In the genomic region with DNA sequence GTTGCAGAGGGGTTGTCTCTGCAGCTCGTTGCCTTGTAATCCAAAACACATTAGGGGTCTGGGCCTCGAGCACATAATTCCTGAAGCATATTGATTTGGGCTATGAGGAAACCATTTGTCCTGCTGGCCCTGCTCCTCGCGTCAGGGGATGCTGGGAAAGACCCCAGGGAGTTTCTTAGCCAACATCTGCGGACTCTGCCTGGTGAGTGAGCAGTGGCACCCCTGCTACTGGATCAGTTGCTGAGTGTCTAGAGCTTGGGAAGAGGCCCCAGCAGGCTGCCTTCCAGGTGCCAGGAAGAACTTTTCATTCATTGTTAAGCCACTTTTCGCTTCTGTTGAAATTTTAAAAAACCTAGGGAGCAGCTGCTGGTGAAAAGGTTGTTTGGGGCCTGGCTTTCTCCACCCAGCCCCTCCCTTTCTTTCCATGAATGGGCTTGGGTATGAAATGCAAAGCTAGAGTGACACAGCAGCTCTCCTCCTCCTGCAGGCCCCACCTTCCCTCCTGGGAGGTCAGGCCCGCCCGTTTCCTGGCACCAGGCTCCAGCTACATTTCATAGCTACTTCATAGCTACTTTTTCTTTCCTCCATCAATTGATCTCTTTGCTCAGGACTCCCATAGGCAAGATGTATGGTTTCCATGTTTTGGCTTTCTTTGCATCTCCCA, we compare ENCODE assay signal across 10 cellular contexts. TPM values are rescaled to one million over a fixed set of nuclear protein-coding genes. Genes with fewer than 3 reads are reported as not detected.
A peak's percentile ranks its signal among the peaks of the same experiment; 100 is the strongest.
DNase-seq lines count a peak whose midpoint lies in the region; ATAC-seq, FAIRE-seq and TF ChIP-seq lines count a peak whose summit lies in the region.
"Had no signal": no experiment of that assay in that cellular context is flagged by ENCODE, and none has a peak within 500 bp of the region (broad histone marks: within the 10 kb centered on the region; RNA-seq: fewer than 3 reads in every experiment).

No MANE protein-coding gene starts in this region.

- H4K20me1 ChIP-seq in Karpas-422 (ENCODE audit: insufficient read depth, low read depth, low read length) (no peaks in the 10 kb centered on the region; the same call in 1 of the 2 replicates), astrocyte (ENCODE audit: insufficient read depth, low read length) (peaks cover 15% of the 10 kb centered on the region)

- intact Hi-C loops in left lung (cut with DNase I) = loop anchor here (5.0 to 10.0 kb wide), 2 partner anchors 153 to 155 kb away; no protein-coding TSS in a partner anchor

- peaks cover 31% of the 10 kb centered on the region for H3K36me3 Mint-ChIP-seq in astrocyte (ENCODE audit: low read depth, unreplicated experiment)

- peak; percentile 9 for ATAC-seq in left lung
- ATAC-seq in HG02678 (IDR thresholded peaks at IDR 0.05; ENCODE audit: unreplicated experiment) = no peak
- no peak for ATAC-seq in HG03095 (IDR thresholded peaks at IDR 0.05; ENCODE audit: unreplicated experiment)

- H3K9me3 ChIP-seq in Karpas-422 (ENCODE audit: low read length) = no peaks in the 10 kb centered on the region
- no peaks in the 10 kb centered on the region for H3K9me3 ChIP-seq in astrocyte (ENCODE audit: insufficient read depth, low read depth, low read length)
- no peaks in the 10 kb centered on the region for H3K9me3 ChIP-seq in left lung
- H3K9me3 ChIP-seq: neutrophil, upper lobe of left lung had no signal

- peaks cover 35% of the 10 kb centered on the region for H3K36me3 ChIP-seq in Karpas-422 (ENCODE audit: insufficient read depth, low read length)
- H3K36me3 ChIP-seq in astrocyte (ENCODE audit: insufficient read depth, low read length) = peaks cover 14% of the 10 kb centered on the region
- H3K36me3 ChIP-seq in left lung = peaks cover 0 to 97% of the 10 kb centered on the region in 2 donors

- no peak for TF ChIP-seq CTCF in astrocyte (IDR thresholded peaks at IDR 0.05; ENCODE audit: insufficient read depth, low read depth, low read length)
- no peak for TF ChIP-seq CTCF in left lung (IDR thresholded peaks at IDR 0.05)

- peak; percentile 49 for DNase-seq in DMS153 treated with DMSO at 0.1 percent for 48 hours (lab: John Stamatoyannopoulos, UW; ENCODE audit: unreplicated experiment)
- DNase-seq in Karpas-422 = peak; percentile 81
- DNase-seq in astrocyte (ENCODE audit: low read depth) = peak; percentile 32
- DNase-seq in left lung = peak in 1 of 2 donors; percentile 65
- DNase-seq in NCI-H748 (lab: John Stamatoyannopoulos, UW; ENCODE audit: unreplicated experiment) = no peak
- DNase-seq in inferior parietal cortex (ENCODE audit: extremely low spot score) = no peak
- DNase-seq: upper lobe of left lung had no signal

- H3K4me1 Mint-ChIP-seq in astrocyte (ENCODE audit: low read depth, unreplicated experiment) = no peaks in the 10 kb centered on the region

- H3K27ac ChIP-seq in Karpas-422 (ENCODE audit: low read length) = peak overlapping the region; percentile 8; the same call in 1 of the 2 replicates
- no peak overlapping the region for H3K27ac ChIP-seq in astrocyte (ENCODE audit: low read depth, low read length)
- H3K27ac ChIP-seq in left lung = no peak overlapping the region
- H3K27ac ChIP-seq: neutrophil, upper lobe of left lung had no signal

- H3K79me2 ChIP-seq in Karpas-422 (ENCODE audit: low read length) (no peaks in the 10 kb centered on the region), astrocyte (ENCODE audit: insufficient read depth, low read length) (no peaks in the 10 kb centered on the region)

- H3K9ac ChIP-seq in Karpas-422 (ENCODE audit: low read length) (peak overlapping the region; percentile 12; the same call in 1 of the 2 replicates), astrocyte (ENCODE audit: low read length) (no peak overlapping the region)

- no peak overlapping the region for H3K4me3 Mint-ChIP-seq in astrocyte (ENCODE audit: unreplicated experiment)

- H3K4me1 ChIP-seq in Karpas-422 (ENCODE audit: low read length) (peaks cover 19% of the 10 kb centered on the region), astrocyte (ENCODE audit: insufficient read depth, low read length) (peaks cover 10% of the 10 kb centered on the region), left lung (peaks cover 0 to 12% of the 10 kb centered on the region in 2 donors)

- H2AFZ ChIP-seq in Karpas-422 (ENCODE audit: low read length) = no peak overlapping the region
- H2AFZ ChIP-seq in astrocyte (ENCODE audit: low read depth, low read length) = no peak overlapping the region

- H3K4me3 ChIP-seq in Karpas-422 (ENCODE audit: low read length) = no peak overlapping the region
- no peak overlapping the region for H3K4me3 ChIP-seq in astrocyte (ENCODE audit: insufficient read depth, low read depth, low read length)
- H3K4me3 ChIP-seq in left lung = no peak overlapping the region
- H3K4me3 ChIP-seq: upper lobe of left lung had no signal

- no peaks in the 10 kb centered on the region for H3K27me3 Mint-ChIP-seq in astrocyte (ENCODE audit: low read depth, unreplicated experiment)

- H3K27ac Mint-ChIP-seq in astrocyte (ENCODE audit: unreplicated experiment) = no peak overlapping the region

- FAIRE-seq in astrocyte (lab: Jason Lieb, UNC) = no peak

- H3K4me2 ChIP-seq in Karpas-422 (ENCODE audit: low read depth, low read length, poor library complexity, severe bottlenecking) (no peak overlapping the region), astrocyte (ENCODE audit: low read length) (no peak overlapping the region)

- H3K9me2 ChIP-seq in Karpas-422 (replicated peaks; ENCODE audit: insufficient read depth, low read length) = no peaks in the 10 kb centered on the region

- no peaks in the 10 kb centered on the region for H3K9me3 Mint-ChIP-seq in astrocyte (ENCODE audit: unreplicated experiment)

- no peaks in the 10 kb centered on the region for H3K27me3 ChIP-seq in Karpas-422 (ENCODE audit: low read length)
- no peaks in the 10 kb centered on the region for H3K27me3 ChIP-seq in astrocyte (ENCODE audit: insufficient read depth, low read length)
- H3K27me3 ChIP-seq in left lung = no peaks in the 10 kb centered on the region
- H3K27me3 ChIP-seq: neutrophil, upper lobe of left lung had no signal

RNA-seq across cellular contexts. Expression of a gene that starts 26.8 kb away (rescaled TPM):
- 1.9 TPM in 1 of 2 replicates, not detected in the other for total RNA-seq in Karpas-422 (2014; rRNA removed; shearing (Covaris generic); ENCODE audit: low replicate concordance)
- total RNA-seq in astrocyte (not detected in 2 replicates), left lung (under 1 TPM; 0.31 to 0.55 TPM)

Comparison
In these comparisons a context has a peak if more than half of its experiments do, and no peak if none do; other contexts are left out.
1. DNase-seq: peak in DMS153 treated with DMSO at 0.1 percent for 48 hours (single experiment), Karpas-422 (single experiment) and astrocyte (single experiment); none in NCI-H748 (single experiment) and inferior parietal cortex (single experiment).